Comparison of ENCODE assay signal across 12 cellular contexts in the genomic region with DNA sequence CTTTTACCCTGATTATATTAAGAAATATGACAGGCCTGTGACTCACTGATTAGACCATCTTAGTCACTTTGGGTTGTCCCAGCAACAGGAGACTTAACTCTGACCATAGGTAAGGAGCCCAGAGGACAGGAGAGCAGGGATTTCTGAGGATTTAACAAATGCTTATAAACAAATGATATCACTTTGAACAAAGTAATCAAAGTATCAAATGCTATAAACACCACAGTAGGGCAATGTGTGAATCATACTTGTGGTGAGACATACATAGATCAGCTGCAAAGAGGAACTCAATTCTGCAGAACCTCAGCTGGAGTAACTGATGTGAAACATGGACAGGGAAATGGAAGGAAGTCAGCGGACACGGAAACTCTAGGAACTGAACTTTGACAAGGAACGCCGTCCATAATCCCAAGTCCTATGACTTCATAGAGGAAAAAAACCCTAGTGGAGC.
DNase-seq lines count a peak whose midpoint lies in the region; ATAC-seq and TF ChIP-seq lines count a peak whose summit lies in the region.
"Had no signal": no experiment of that assay in that cellular context is flagged by ENCODE, and none has a peak within 500 bp of the region (broad histone marks: within the 10 kb centered on the region; RNA-seq: fewer than 3 reads in every experiment).

No MANE protein-coding gene starts in this region.

- peaks cover 57% of the 10 kb centered on the region for H3K4me1 Mint-ChIP-seq in endodermal cell
- H3K4me1 Mint-ChIP-seq: B cell had no signal

- H3K4me3 ChIP-seq in AG04449 (ENCODE audit: low read depth, low read length) = no peak overlapping the region
- H3K4me3 ChIP-seq in adrenal gland = no peak overlapping the region
- no peak overlapping the region for H3K4me3 ChIP-seq in kidney epithelial cell (ENCODE audit: low read depth, low read length)
- no peak overlapping the region for H3K4me3 ChIP-seq in dorsolateral prefrontal cortex
- H3K4me3 ChIP-seq in MM.1S (ENCODE audit: low read length) = no peak overlapping the region
- no peak overlapping the region for H3K4me3 ChIP-seq in endodermal cell (ENCODE audit: low read length)
- H3K4me3 ChIP-seq: right lobe of liver had no signal

- no peak overlapping the region for H2AFZ ChIP-seq in MM.1S (ENCODE audit: low read length)

- TF ChIP-seq POLR2A in adrenal gland (IDR thresholded peaks at IDR 0.05) = no peak

- no peaks in the 10 kb centered on the region for H3K79me2 ChIP-seq in MM.1S (ENCODE audit: low read length)

- no peaks in the 10 kb centered on the region for H3K9me3 ChIP-seq in adrenal gland (replicated peaks in 1 of 3)
- H3K9me3 ChIP-seq in MM.1S (replicated peaks; ENCODE audit: insufficient read depth, low read length) = no peaks in the 10 kb centered on the region
- no peaks in the 10 kb centered on the region for H3K9me3 ChIP-seq in endodermal cell (ENCODE audit: control insufficient read depth, low read length)
- H3K9me3 ChIP-seq: right lobe of liver had no signal

- H3K9me2 ChIP-seq in MM.1S (replicated peaks; ENCODE audit: insufficient read depth, low read length) = no peaks in the 10 kb centered on the region

- H3K27ac ChIP-seq in adrenal gland = peak overlapping the region in 3 of 5 donors; percentile 14 to 66 (median 56)
- H3K27ac ChIP-seq in dorsolateral prefrontal cortex = peak overlapping the region in 17 of 59 donors; percentile 1 to 81 (median 59)
- H3K27ac ChIP-seq in MM.1S (ENCODE audit: low read length) = no peak overlapping the region
- H3K27ac ChIP-seq in endodermal cell (ENCODE audit: low read depth, low read length) = no peak overlapping the region
- H3K27ac ChIP-seq: right lobe of liver had no signal

- peaks cover 15% of the 10 kb centered on the region for H3K27me3 Mint-ChIP-seq in endodermal cell (ENCODE audit: insufficient read depth)

- CTCF ChIA-PET in AG04449 (lab: Yijun Ruan, JAX) = no interaction called here

- H3K4me1 ChIP-seq in adrenal gland (replicated peaks in 1 of 2) (peaks cover 3 to 20% of the 10 kb centered on the region in 2 donors), MM.1S (ENCODE audit: low read length) (no peaks in the 10 kb centered on the region), endodermal cell (ENCODE audit: control insufficient read depth, insufficient read depth, low read length) (peaks cover 21% of the 10 kb centered on the region)

- H3K9me3 Mint-ChIP-seq in endodermal cell = peaks cover 8% of the 10 kb centered on the region

- H3K36me3 Mint-ChIP-seq in endodermal cell (ENCODE audit: low read depth) = no peaks in the 10 kb centered on the region
- H3K36me3 Mint-ChIP-seq: activated naive CD8-positive, alpha-beta T cell had no signal

- no peak for ATAC-seq in GM21576 (IDR thresholded peaks at IDR 0.05; ENCODE audit: unreplicated experiment)

- no peak overlapping the region for H3K4me3 Mint-ChIP-seq in endodermal cell
- H3K4me3 Mint-ChIP-seq: activated naive CD8-positive, alpha-beta T cell; B cell had no signal

- TF ChIP-seq CTCF in AG04449 (IDR thresholded peaks at IDR 0.05; ENCODE audit: insufficient read depth, low read length, missing control alignments) = no peak
- no peak for TF ChIP-seq CTCF in adrenal gland (IDR thresholded peaks at IDR 0.05)
- no peak for TF ChIP-seq CTCF in kidney epithelial cell (IDR thresholded peaks at IDR 0.05; ENCODE audit: insufficient read depth, low read length, poor library complexity, severe bottlenecking)
- no peak for TF ChIP-seq CTCF in dorsolateral prefrontal cortex (IDR thresholded peaks at IDR 0.05 in 54 of 56, conservative IDR thresholded peaks at IDR 0.05 in 2 of 56; ENCODE audit: low read depth in 1 of 56, partially characterized antibody in 56 of 56)
- no peak for TF ChIP-seq CTCF in MM.1S (IDR thresholded peaks at IDR 0.05; ENCODE audit: low read length)
- no peak for TF ChIP-seq CTCF in endodermal cell (conservative IDR thresholded peaks at IDR 0.05)

- intact Hi-C loops in adrenal gland (cut with DNase I) = no loop called here
- intact Hi-C loops in dorsolateral prefrontal cortex (cut with DNase I) = no loop called here

- DNase-seq in AG04449 (ENCODE audit: low read depth, low spot score) (peak; percentile 24), LHCN-M2 (ENCODE audit: low read depth) (peak; percentile 51), adrenal gland (peak in 2 of 7 donors; percentile 16 to 32), kidney epithelial cell (ENCODE audit: low read depth) (peak; percentile 44), dorsolateral prefrontal cortex (no peak), MM.1S (no peak), endodermal cell (no peak)
- DNase-seq: NCI-H1417 treated with DMSO at 0.1 percent for 48 hours, right lobe of liver had no signal

- H3K27me3 ChIP-seq in adrenal gland = no peaks in the 10 kb centered on the region
- H3K27me3 ChIP-seq in kidney epithelial cell (ENCODE audit: control insufficient read depth, insufficient read depth, low read length) = no peaks in the 10 kb centered on the region
- no peaks in the 10 kb centered on the region for H3K27me3 ChIP-seq in dorsolateral prefrontal cortex
- H3K27me3 ChIP-seq in MM.1S (replicated peaks; ENCODE audit: insufficient read depth, low read length) = no peaks in the 10 kb centered on the region
- no peaks in the 10 kb centered on the region for H3K27me3 ChIP-seq in endodermal cell (ENCODE audit: control insufficient read depth, insufficient read depth, low read length, poor library complexity, severe bottlenecking)
- H3K27me3 ChIP-seq: right lobe of liver had no signal

- no peak overlapping the region for H3K27ac Mint-ChIP-seq in endodermal cell
- H3K27ac Mint-ChIP-seq: activated naive CD8-positive, alpha-beta T cell; B cell had no signal

- H3K36me3 ChIP-seq in adrenal gland (replicated peaks in 1 of 2) (no peaks in the 10 kb centered on the region), kidney epithelial cell (ENCODE audit: control insufficient read depth, insufficient read depth, low read length) (no peaks in the 10 kb centered on the region), MM.1S (replicated peaks; ENCODE audit: insufficient read depth, low read length) (no peaks in the 10 kb centered on the region), endodermal cell (ENCODE audit: control insufficient read depth, insufficient read depth, low read length) (no peaks in the 10 kb centered on the region)
- H3K36me3 ChIP-seq: right lobe of liver had no signal

- no peak overlapping the region for H3K4me2 ChIP-seq in MM.1S (ENCODE audit: low read depth, low read length)

- whole genome bisulfite sequencing in adrenal gland, 4 donors = 49 to 80% (median 66%) methylated on average over 4 of the region's 4 CpGs
- 86 to 95% methylated on average over 4 of the region's 4 CpGs for WGBS in endodermal cell (ENCODE audit: insufficient coverage in 1 of 2, insufficient read length in 1 of 2), 2 experiments

- no peaks in the 10 kb centered on the region for H3F3A ChIP-seq in MM.1S (ENCODE audit: insufficient read depth, low read length)

- POLR2A ChIA-PET in AG04449 (lab: Yijun Ruan, JAX) = no interaction called here

- H3K9ac ChIP-seq in MM.1S (ENCODE audit: low read length) (no peak overlapping the region), endodermal cell (ENCODE audit: extremely low read depth, low read length, poor library complexity, severe bottlenecking) (no peak overlapping the region)

- H4K20me1 ChIP-seq in MM.1S (ENCODE audit: insufficient read depth, low read length) = no peaks in the 10 kb centered on the region

Comparison
In these comparisons a context has a peak if more than half of its experiments do, and no peak if none do; other contexts are left out.
1. DNase-seq: peak in AG04449 (single experiment), LHCN-M2 (single experiment) and kidney epithelial cell (single experiment); none in dorsolateral prefrontal cortex (0 of 10), MM.1S (single experiment) and endodermal cell (single experiment).
2. H3K27ac ChIP-seq: peak in adrenal gland (3 of 5); none in MM.1S (single experiment) and endodermal cell (single experiment).